In the genomic region with DNA sequence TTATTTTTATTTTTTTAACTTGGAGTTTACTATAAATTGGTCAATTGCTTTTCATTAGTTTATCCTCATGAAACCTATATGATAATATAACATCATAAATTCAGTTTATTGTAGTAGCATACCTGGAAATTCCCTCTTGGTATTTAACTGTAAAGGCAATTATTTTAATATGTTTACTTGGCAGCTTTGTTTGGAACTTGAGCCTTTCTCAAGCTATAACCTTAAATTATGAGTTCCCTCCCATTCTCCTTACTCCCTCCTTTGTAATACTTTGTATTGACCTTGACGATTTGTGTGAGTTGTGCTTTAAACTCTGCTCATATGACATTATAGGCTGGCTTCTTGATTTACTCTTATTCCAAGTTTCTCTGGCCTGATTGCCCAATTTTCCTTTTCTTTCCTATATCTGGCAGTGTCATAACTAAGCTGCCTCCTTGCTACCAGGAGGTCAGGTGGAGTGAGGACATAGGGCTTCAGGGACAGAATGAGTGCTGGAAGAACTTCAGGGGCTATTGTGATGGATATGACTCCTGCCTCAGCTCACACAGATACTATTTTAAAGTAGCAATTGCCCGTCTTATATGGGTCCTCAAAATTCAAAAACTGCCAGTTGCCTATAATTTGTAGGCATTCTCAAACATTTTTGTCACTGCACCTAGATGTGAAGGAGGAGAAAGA, we compare ENCODE assay signal across 20 cellular contexts.
"Had no signal": no experiment of that assay in that cellular context is flagged by ENCODE, and none has a peak within 500 bp of the region (broad histone marks: within the 10 kb centered on the region; RNA-seq: fewer than 3 reads in every experiment).

No MANE protein-coding gene starts in this region.

- H3K9me3 Mint-ChIP-seq: effector memory CD8-positive, alpha-beta T cell; natural killer cell; neural crest cell had no signal

- ATAC-seq: effector memory CD8-positive, alpha-beta T cell; gastroesophageal sphincter; natural killer cell; stimulated activated naive B cell treated with anti-CD40 and anti-IgM and Interleukin-4, amounts not matched to agents 10 μg/mL and 1 μg/mL and 100 μg/mL, for 72 hours had no signal

- H3K9me3 ChIP-seq: ovary had no signal

- H3K4me3 ChIP-seq: esophagus muscularis mucosa, gastroesophageal sphincter, ovary, right atrium auricular region, sigmoid colon, skin epidermis, stomach had no signal

- DNase-seq: effector memory CD8-positive, alpha-beta T cell; foreskin fibroblast; kidney glomerular epithelial cell; mammary epithelial cell; natural killer cell; nucleus accumbens; ovary; sigmoid colon; stimulated activated CD4-positive, alpha-beta T cell treated with anti-CD3 and anti-CD28 coated beads, Interleukin-2, amount 100 ng/mL, for 24 hours; stimulated activated CD4-positive, alpha-beta T cell treated with anti-CD3 and anti-CD28 coated beads, Interleukin-4, amount 100 ng/mL, for 4 hours; stimulated activated naive B cell treated with anti-CD40 and anti-IgM and Interleukin-4, amounts not matched to agents 10 μg/mL and 1 μg/mL and 100 μg/mL, for 72 hours; stomach; trophoblast cell had no signal

- H3K27ac Mint-ChIP-seq: mesothelial cell of epicardium; natural killer cell; stimulated activated naive B cell treated with anti-CD40 and anti-IgM and Interleukin-4, amounts not matched to agents 10 μg/mL and 1 μg/mL and 100 μg/mL, for 72 hours had no signal

- H3K4me1 ChIP-seq: esophagus muscularis mucosa, gastroesophageal sphincter, right atrium auricular region, sigmoid colon, stomach had no signal

- H3K4me3 Mint-ChIP-seq: effector memory CD8-positive, alpha-beta T cell; mesothelial cell of epicardium; natural killer cell; neural crest cell; stimulated activated naive B cell treated with anti-CD40 and anti-IgM and Interleukin-4, amounts not matched to agents 10 μg/mL and 1 μg/mL and 100 μg/mL, for 72 hours had no signal

- H3K27me3 ChIP-seq: esophagus muscularis mucosa, gastroesophageal sphincter, ovary, right atrium auricular region, sigmoid colon, stomach had no signal

- H3K27me3 Mint-ChIP-seq: effector memory CD8-positive, alpha-beta T cell; stimulated activated naive B cell treated with anti-CD40 and anti-IgM and Interleukin-4, amounts not matched to agents 10 μg/mL and 1 μg/mL and 100 μg/mL, for 72 hours had no signal

- H3K36me3 Mint-ChIP-seq: natural killer cell had no signal

- H3K27ac ChIP-seq: epithelial cell of prostate, esophagus muscularis mucosa, gastroesophageal sphincter, ovary, right atrium auricular region, sigmoid colon, skin epidermis, stomach had no signal

- H3K36me3 ChIP-seq: esophagus muscularis mucosa, ovary, right atrium auricular region had no signal
